ENCODE assay signal across 1 cellular context in the genomic region with DNA sequence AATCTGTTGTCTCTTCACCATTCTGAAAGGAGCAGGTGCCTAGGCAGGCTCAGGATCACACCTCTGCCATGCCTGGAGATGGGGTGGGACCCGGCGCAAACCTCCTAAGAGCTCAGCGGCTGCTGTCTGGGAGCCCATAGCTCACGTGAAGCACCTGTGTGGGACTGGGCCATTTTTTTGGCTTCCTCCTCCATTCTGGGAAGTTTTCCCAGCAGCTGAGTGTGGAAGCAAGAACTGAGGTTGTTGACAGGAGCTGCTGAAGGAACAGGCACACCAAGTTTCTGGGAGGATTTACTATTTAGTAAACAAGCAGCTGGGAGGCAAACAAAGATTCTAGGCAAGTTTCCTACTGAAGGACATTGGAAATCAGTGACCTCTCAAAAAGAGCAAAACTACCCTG.
TF ChIP-seq lines count a peak whose summit lies in the region.

No MANE protein-coding gene starts in this region.

TF ChIP-seq in H1, 55 proteins besides CTCF, POLR2A, EP300 and RAD21 (continued from another document):
- TF ChIP-seq ATF2 (IDR thresholded peaks at IDR 0.05; ENCODE audit: low read length) (no peak), PHF8 (conservative IDR thresholded peaks at IDR 0.05; ENCODE audit: low read depth, low read length) (no peak), JUND (IDR thresholded peaks at IDR 0.05; ENCODE audit: low read length) (no peak), GTF2F1 (IDR thresholded peaks at IDR 0.05; ENCODE audit: borderline replicate concordance, low read depth, low read length) (no peak), HDAC2 (IDR thresholded peaks at IDR 0.05; ENCODE audit: borderline replicate concordance in 1 of 2, low read depth in 2 of 2, low read length in 2 of 2) (no peak), SIX5 (IDR thresholded peaks at IDR 0.05; ENCODE audit: low read depth, low read length) (no peak), YY1 (IDR thresholded peaks at IDR 0.05; ENCODE audit: low read depth, low read length) (no peak), POLR2AphosphoS5 (IDR thresholded peaks at IDR 0.05; ENCODE audit: low read depth, low read length) (no peak), CEBPB (IDR thresholded peaks at IDR 0.05; ENCODE audit: low read depth, low read length) (no peak), CREB1 (IDR thresholded peaks at IDR 0.05) (no peak), SP4 (IDR thresholded peaks at IDR 0.05; ENCODE audit: low read length) (no peak), SRF (IDR thresholded peaks at IDR 0.05; ENCODE audit: low read depth, low read length) (no peak), TBP (IDR thresholded peaks at IDR 0.05; ENCODE audit: low read depth, low read length) (no peak), ZNF274 (IDR thresholded peaks at IDR 0.05; ENCODE audit: borderline replicate concordance, extremely low read depth, low read length) (no peak), JUN (IDR thresholded peaks at IDR 0.05; ENCODE audit: low read depth, low read length) (no peak)
